2 cellular contexts compared by ENCODE assay signal in the genomic region with DNA sequence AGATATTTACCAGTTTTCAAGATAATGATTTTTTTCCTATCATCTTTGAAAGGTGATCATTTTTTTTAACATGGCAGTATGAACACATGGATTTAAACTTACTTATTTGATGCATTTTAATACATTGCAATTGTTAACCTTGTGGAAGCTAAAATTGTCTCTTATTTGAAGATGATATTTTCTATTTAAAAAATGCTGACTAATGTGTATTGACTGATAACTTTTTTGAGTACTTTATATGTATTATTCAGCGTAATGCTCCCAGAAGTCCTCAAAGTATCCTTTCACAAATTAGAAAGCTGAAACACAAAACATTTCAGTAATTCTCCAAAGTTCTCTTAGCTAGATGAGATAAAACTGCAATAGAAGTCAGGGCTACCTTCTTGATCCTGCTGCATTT.
TF ChIP-seq lines count a peak whose summit lies in the region.

No MANE protein-coding gene starts in this region.

TF ChIP-seq in HepG2, 621 proteins besides CTCF, POLR2A, EP300 and RAD21:
- TF ChIP-seq, protein P1, sequence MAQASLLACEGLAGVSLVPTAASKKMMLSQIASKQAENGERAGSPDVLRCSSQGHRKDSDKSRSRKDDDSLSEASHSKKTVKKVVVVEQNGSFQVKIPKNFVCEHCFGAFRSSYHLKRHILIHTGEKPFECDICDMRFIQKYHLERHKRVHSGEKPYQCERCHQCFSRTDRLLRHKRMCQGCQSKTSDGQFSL (CRISPR knock-in tag; IDR thresholded peaks at IDR 0.05), result no peak
- TF ChIP-seq MAFK (conservative IDR thresholded peaks at IDR 0.05 in 1 of 2, IDR thresholded peaks at IDR 0.05 in 1 of 2; ENCODE audit: low read length in 2 of 2), result peak; percentile 84 to 95
- TF ChIP-seq MAFF (IDR thresholded peaks at IDR 0.05; ENCODE audit: low read depth, low read length), result peak; percentile 90

TF ChIP-seq in H1, 55 proteins besides CTCF, POLR2A, EP300 and RAD21 (continued from another document):
- TF ChIP-seq MAFK (IDR thresholded peaks at IDR 0.05; ENCODE audit: low read depth, low read length), result peak; percentile 68; the same call in 1 of the 2 replicates
